ENCODE assay signal across 23 cellular contexts in genomic region chr9:113986931-113987330, GRCh38.
DNase-seq lines count a peak whose midpoint lies in the region; ATAC-seq, FAIRE-seq and TF ChIP-seq lines count a peak whose summit lies in the region.
"Had no signal": no experiment of that assay in that cellular context is flagged by ENCODE, and none has a peak within 500 bp of the region (broad histone marks: within the 10 kb centered on the region; RNA-seq: fewer than 3 reads in every experiment).

No MANE protein-coding gene starts in this region.

- H3K27ac ChIP-seq in osteoblast (ENCODE audit: low read depth, low read length): no peak overlapping the region

- TF ChIP-seq CTCF in bronchial epithelial cell (IDR thresholded peaks at IDR 0.05; ENCODE audit: insufficient read depth, low read length, severe bottlenecking): no peak
- TF ChIP-seq CTCF in osteoblast (IDR thresholded peaks at IDR 0.05; ENCODE audit: extremely low read depth, low read depth, low read length): no peak
- no peak for TF ChIP-seq CTCF in CD14-positive monocyte (IDR thresholded peaks at IDR 0.05)

- DNase-seq in G401 (ENCODE audit: low spot score) (peak; percentile 45), H7 (peak; percentile 15), bronchial epithelial cell (ENCODE audit: low read depth) (no peak), osteoblast (ENCODE audit: insufficient read length, low spot score, missing footprints) (peak; percentile 61), T-cell (no peak), CD14-positive monocyte (ENCODE audit: low spot score) (no peak)
- DNase-seq: 8988T; ACHN; BE2C; Caco-2; Calu3; CD4-positive, alpha-beta T cell; CD8-positive, alpha-beta T cell; DMS79 treated with DMSO at 0.1 percent for 48 hours; GDM1 had no signal

- no peak overlapping the region for H3K4me2 ChIP-seq in osteoblast (ENCODE audit: insufficient read depth, low read length)
- H3K4me2 ChIP-seq: BLaER1 had no signal

- H4K20me1 ChIP-seq in osteoblast (ENCODE audit: insufficient read depth, low read length): peaks cover 59% of the 10 kb centered on the region

- H3K36me3 Mint-ChIP-seq in T-cell (no peaks in the 10 kb centered on the region), CD14-positive monocyte (peaks cover 18 to 19% of the 10 kb centered on the region in 2 donors)
- H3K36me3 Mint-ChIP-seq: CD8-positive, alpha-beta T cell had no signal

- CTCF ChIA-PET in T-cell (lab: Charles Lee): no interaction called here

- H3K4me3 Mint-ChIP-seq in T-cell (no peak overlapping the region), CD14-positive monocyte (no peak overlapping the region)
- H3K4me3 Mint-ChIP-seq: CD4-positive, alpha-beta T cell; CD8-positive, alpha-beta T cell had no signal

- peaks cover 15% of the 10 kb centered on the region for H3K79me2 ChIP-seq in osteoblast (ENCODE audit: insufficient read depth, low read length)

- H3K36me3 ChIP-seq in H7 (replicated peaks; ENCODE audit: control insufficient read depth, insufficient read depth, low read length) (no peaks in the 10 kb centered on the region; the same call in 1 of the 2 replicates), bronchial epithelial cell (ENCODE audit: control insufficient read depth, insufficient read depth, low read length) (peaks cover 6% of the 10 kb centered on the region), osteoblast (ENCODE audit: insufficient read depth, low read length) (peaks cover 14% of the 10 kb centered on the region)

- peaks cover 5% of the 10 kb centered on the region for H3K4me1 ChIP-seq in osteoblast (ENCODE audit: insufficient read depth, low read length)
- H3K4me1 ChIP-seq: Caco-2 had no signal

- H3K27me3 ChIP-seq in H7 (ENCODE audit: control insufficient read depth, insufficient read depth, low read length) (no peaks in the 10 kb centered on the region), bronchial epithelial cell (ENCODE audit: control insufficient read depth, insufficient read depth, low read length) (no peaks in the 10 kb centered on the region), osteoblast (ENCODE audit: insufficient read depth, low read length) (no peaks in the 10 kb centered on the region)
- H3K27me3 ChIP-seq: BE2C, BLaER1 had no signal

- H3K27ac Mint-ChIP-seq in T-cell: no peak overlapping the region
- no peak overlapping the region for H3K27ac Mint-ChIP-seq in CD14-positive monocyte
- H3K27ac Mint-ChIP-seq: CD4-positive, alpha-beta T cell; CD8-positive, alpha-beta T cell had no signal

- no peaks in the 10 kb centered on the region for H3K9me3 ChIP-seq in osteoblast (ENCODE audit: low read depth, low read length)
- H3K9me3 ChIP-seq: BE2C, BLaER1, Caco-2 had no signal

- FAIRE-seq in bronchial epithelial cell (lab: Jason Lieb, UNC): peak; percentile 93
- FAIRE-seq: A204.1, D721Med, GM12878, GM12892, GM18507 had no signal

- H2AFZ ChIP-seq in osteoblast (ENCODE audit: low read length): no peak overlapping the region

- intact Hi-C loops in CD14-positive monocyte (cut with micrococcal nuclease): no loop called here

- POLR2A ChIA-PET in T-cell (lab: Charles Lee): no interaction called here

- H3K4me1 Mint-ChIP-seq in T-cell: peaks cover 0 to 6% (median 0%) of the 10 kb centered on the region in 3 donors
- peaks cover 16% of the 10 kb centered on the region for H3K4me1 Mint-ChIP-seq in CD14-positive monocyte

- no peak overlapping the region for H3K4me3 ChIP-seq in H7 (ENCODE audit: insufficient read depth, low read depth, low read length)
- H3K4me3 ChIP-seq in bronchial epithelial cell (ENCODE audit: low read depth, low read length): no peak overlapping the region
- H3K4me3 ChIP-seq in osteoblast (ENCODE audit: insufficient read depth, low read length): no peak overlapping the region
- H3K4me3 ChIP-seq: BLaER1, GM12878 had no signal

- H3K9me3 Mint-ChIP-seq in T-cell (no peaks in the 10 kb centered on the region), CD14-positive monocyte (no peaks in the 10 kb centered on the region)
- H3K9me3 Mint-ChIP-seq: CD4-positive, alpha-beta T cell; CD8-positive, alpha-beta T cell had no signal

- no peak for ATAC-seq in T-cell (replicated peaks in 1 of 4)
- ATAC-seq in HG02571 (IDR thresholded peaks at IDR 0.05; ENCODE audit: unreplicated experiment): no peak
- ATAC-seq in HG03039 (IDR thresholded peaks at IDR 0.05; ENCODE audit: unreplicated experiment): no peak
- ATAC-seq: CD8-positive, alpha-beta T cell; GM12878 had no signal

- H3K27me3 Mint-ChIP-seq in T-cell (no peaks in the 10 kb centered on the region), CD14-positive monocyte (ENCODE audit: low read depth in 3 of 3) (no peaks in the 10 kb centered on the region)
- H3K27me3 Mint-ChIP-seq: CD4-positive, alpha-beta T cell had no signal

- in situ Hi-C loops in G401 (cut with HindIII; ENCODE audit: low sequenced_read_pairs): no loop called here

Comparison
In these comparisons a context has a peak if more than half of its experiments do, and no peak if none do; other contexts are left out.
1. DNase-seq: peak in G401 (single experiment), H7 (single experiment) and osteoblast (single experiment); none in bronchial epithelial cell (single experiment), T-cell (0 of 34) and CD14-positive monocyte (single experiment).